Comparison of ENCODE assay signal across 1 cellular context in the genomic region with DNA sequence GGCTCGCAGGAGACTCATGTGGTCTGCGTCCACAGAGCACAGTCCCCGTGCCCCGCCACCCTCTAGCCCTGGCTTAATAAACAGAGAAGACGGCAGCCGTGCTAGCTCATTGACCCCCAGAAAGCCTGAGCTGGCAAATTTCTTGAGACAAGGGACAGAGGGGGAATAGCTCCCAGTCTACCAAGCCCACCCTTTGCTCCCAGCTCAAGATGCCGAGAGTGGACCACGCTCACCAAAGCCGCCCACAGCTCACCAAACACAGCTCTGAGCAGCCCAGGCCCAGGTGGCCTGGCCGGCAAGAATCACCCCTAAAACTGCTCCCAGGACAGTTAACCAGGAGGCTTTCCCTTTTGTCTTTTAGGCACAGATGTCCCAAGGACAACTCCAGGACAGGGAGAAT.
TF ChIP-seq lines count a peak whose summit lies in the region.

No MANE protein-coding gene starts in this region.

TF ChIP-seq in H1, 55 proteins besides CTCF, POLR2A, EP300 and RAD21:
- TF ChIP-seq HDAC2 (IDR thresholded peaks at IDR 0.05; ENCODE audit: borderline replicate concordance in 1 of 2, low read depth in 2 of 2, low read length in 2 of 2) (no peak), SIX5 (IDR thresholded peaks at IDR 0.05; ENCODE audit: low read depth, low read length) (no peak), EZH2 (IDR thresholded peaks at IDR 0.05; ENCODE audit: low read depth, low read length, severe bottlenecking) (no peak), POU5F1 (IDR thresholded peaks at IDR 0.05; ENCODE audit: low read depth, low read length) (no peak), SIRT6 (IDR thresholded peaks at IDR 0.05; ENCODE audit: low read length) (no peak), RNF2 (IDR thresholded peaks at IDR 0.05; ENCODE audit: borderline replicate concordance, low read depth, low read length, missing control alignments, poor library complexity, severe bottlenecking) (no peak), RXRA (IDR thresholded peaks at IDR 0.05; ENCODE audit: insufficient read depth, low read depth, low read length) (no peak)
TF ChIP-seq in H1: peak in this region for 0.
